In the genomic region with DNA sequence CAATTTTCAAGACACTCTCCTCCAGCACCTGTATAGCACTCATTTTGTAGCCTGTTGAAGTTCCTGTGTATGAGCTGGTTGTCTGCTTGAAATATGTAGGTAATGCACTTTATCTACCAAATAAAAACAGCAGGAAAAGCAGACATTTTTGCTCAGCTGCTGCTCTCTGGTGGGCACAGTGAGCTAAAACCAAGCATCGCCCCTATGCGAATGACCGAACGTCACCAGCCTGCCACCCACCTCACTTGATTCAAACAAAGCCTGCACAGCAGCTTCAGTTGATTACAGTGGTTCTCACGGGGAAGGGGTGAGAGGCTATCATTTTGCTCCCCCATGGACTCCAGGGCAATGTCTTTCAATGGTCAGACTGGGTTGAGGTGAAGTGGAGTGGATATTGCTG, we compare ENCODE assay signal across 12 cellular contexts.
DNase-seq lines count a peak whose midpoint lies in the region; ATAC-seq and TF ChIP-seq lines count a peak whose summit lies in the region.
"Had no signal": no experiment of that assay in that cellular context is flagged by ENCODE, and none has a peak within 500 bp of the region (broad histone marks: within the 10 kb centered on the region; RNA-seq: fewer than 3 reads in every experiment).

No MANE protein-coding gene starts in this region.

- H4K20me1 ChIP-seq in HCT116 (ENCODE audit: insufficient read depth), result no peaks in the 10 kb centered on the region
- no peaks in the 10 kb centered on the region for H4K20me1 ChIP-seq in smooth muscle cell (ENCODE audit: low read depth)

- H3K9ac ChIP-seq in HCT116 (ENCODE audit: low read length) (no peak overlapping the region), smooth muscle cell (ENCODE audit: low read depth) (no peak overlapping the region)

- CTCF ChIA-PET in HCT116 (lab: Charles Lee), result interaction anchor here (1.2 to 1.6 kb wide), 2 partner anchors 348 to 351 kb away, joined by 6 to 7 read pairs; no protein-coding TSS in a partner anchor
- CTCF ChIA-PET in activated naive CD4-positive, alpha-beta T cell treated with anti-CD3 and anti-CD28 coated beads for 36 hours (lab: Charles Lee), result no interaction called here

- no peaks in the 10 kb centered on the region for H3K27me3 ChIP-seq in HCT116 (ENCODE audit: insufficient read depth, low read length)
- H3K27me3 ChIP-seq in SJSA1 (replicated peaks), result no peaks in the 10 kb centered on the region
- H3K27me3 ChIP-seq in esophagus muscularis mucosa, result no peaks in the 10 kb centered on the region
- H3K27me3 ChIP-seq in smooth muscle cell (ENCODE audit: low read depth), result no peaks in the 10 kb centered on the region
- H3K27me3 ChIP-seq: MG63, stomach had no signal

- no peak overlapping the region for H3K4me3 ChIP-seq in HCT116 (replicated peaks in 1 of 2; ENCODE audit: low read depth in 1 of 2, low read length in 2 of 2)
- no peak overlapping the region for H3K4me3 ChIP-seq in SJSA1
- no peak overlapping the region for H3K4me3 ChIP-seq in esophagus muscularis mucosa
- H3K4me3 ChIP-seq in smooth muscle cell, result no peak overlapping the region
- H3K4me3 ChIP-seq: MG63, stomach had no signal

- H3K79me2 ChIP-seq in HCT116 (ENCODE audit: insufficient read depth, low read length) (no peaks in the 10 kb centered on the region), smooth muscle cell (ENCODE audit: low read depth) (no peaks in the 10 kb centered on the region)

- H3K4me2 ChIP-seq in HCT116 (ENCODE audit: low read length) (no peak overlapping the region), smooth muscle cell (no peak overlapping the region)

- no peaks in the 10 kb centered on the region for H3K4me1 Mint-ChIP-seq in activated naive CD4-positive, alpha-beta T cell treated with anti-CD3 and anti-CD28 coated beads for 36 hours (ENCODE audit: low read depth)

- 71% methylated on average over 5 of the region's 5 CpGs for WGBS in esophagus muscularis mucosa
- 86% methylated on average over 5 of the region's 5 CpGs for WGBS in smooth muscle cell (ENCODE audit: low lambda C conversion rate)

- H3K36me3 Mint-ChIP-seq in activated naive CD4-positive, alpha-beta T cell treated with anti-CD3 and anti-CD28 coated beads for 36 hours (ENCODE audit: low read depth), result no peaks in the 10 kb centered on the region

- H2AFZ ChIP-seq in HCT116 (ENCODE audit: low read depth, low read length, poor library complexity, severe bottlenecking) (no peak overlapping the region), smooth muscle cell (ENCODE audit: low read depth) (no peak overlapping the region)

- H3K9me3 ChIP-seq in HCT116 (ENCODE audit: control insufficient read depth in 1 of 2, insufficient read depth in 1 of 2, low read depth in 1 of 2, low read length in 2 of 2), result no peaks in the 10 kb centered on the region
- H3K9me3 ChIP-seq in SJSA1 (replicated peaks), result no peaks in the 10 kb centered on the region
- H3K9me3 ChIP-seq in esophagus muscularis mucosa, result no peaks in the 10 kb centered on the region
- no peaks in the 10 kb centered on the region for H3K9me3 ChIP-seq in smooth muscle cell (replicated peaks; ENCODE audit: low read depth)
- H3K9me3 ChIP-seq: MG63, stomach had no signal

- no peak for TF ChIP-seq EP300 in esophagus muscularis mucosa (IDR thresholded peaks at IDR 0.05)

- intact Hi-C loops in HCT116 (cut with micrococcal nuclease) (no loop called here), esophagus muscularis mucosa (cut with DNase I) (no loop called here)
- intact Hi-C loops in activated naive CD4-positive, alpha-beta T cell treated with anti-CD3 and anti-CD28 coated beads for 36 hours (cut with micrococcal nuclease), result no loop called here

- POLR2A ChIA-PET in HCT116 (lab: Charles Lee), result no interaction called here

- DNase-seq in HCT116 (ENCODE audit: low read depth, low spot score), result no peak
- peak in 1 of 2 experiments; percentile 50 for DNase-seq in SJSA1 (ENCODE audit: low read depth in 1 of 2, low spot score in 2 of 2)
- peak; percentile 53 for DNase-seq in esophagus muscularis mucosa (ENCODE audit: extremely low spot score)
- DNase-seq in smooth muscle cell (lab: John Stamatoyannopoulos, UW; ENCODE audit: unreplicated experiment), result no peak
- DNase-seq in OCI-M2 (lab: John Stamatoyannopoulos, UW; ENCODE audit: unreplicated experiment), result no peak
- DNase-seq in activated naive CD4-positive, alpha-beta T cell treated with anti-CD3 and anti-CD28 coated beads for 36 hours, result no peak
- DNase-seq: activated CD8-positive, alpha-beta T cell treated with anti-CD3 and anti-CD28 coated beads, Interleukin-2, amount 10 ng/mL, durations not matched to agents 7 days and 5 days; activated naive CD4-positive, alpha-beta T cell; MG63; stimulated activated CD4-positive, alpha-beta T cell treated with anti-CD3 and anti-CD28 coated beads, Interleukin-4, amount 100 ng/mL, for 24 hours; stomach had no signal

- H3F3A ChIP-seq in smooth muscle cell (ENCODE audit: low read depth), result peaks cover 13% of the 10 kb centered on the region

- peak; percentile 36 for TF ChIP-seq RAD21 in HCT116 (IDR thresholded peaks at IDR 0.05; ENCODE audit: low read depth)

- BruUV-seq in HCT116 (replicated peaks; lab: Mats Ljungman, UMichigan), result no TSS peak

- no peak overlapping the region for H3K27ac Mint-ChIP-seq in activated naive CD4-positive, alpha-beta T cell treated with anti-CD3 and anti-CD28 coated beads for 36 hours
- H3K27ac Mint-ChIP-seq: activated CD8-positive, alpha-beta T cell treated with anti-CD3 and anti-CD28 coated beads, Interleukin-2, amount 10 ng/mL, durations not matched to agents 7 days and 5 days had no signal

- no peaks in the 10 kb centered on the region for H3K9me3 Mint-ChIP-seq in activated naive CD4-positive, alpha-beta T cell treated with anti-CD3 and anti-CD28 coated beads for 36 hours

- ATAC-seq in HCT116 (no peak), HG03460 (IDR thresholded peaks at IDR 0.05; ENCODE audit: unreplicated experiment) (no peak)
- ATAC-seq: activated CD8-positive, alpha-beta T cell treated with anti-CD3 and anti-CD28 coated beads, Interleukin-2, amount 10 ng/mL, durations not matched to agents 7 days and 5 days had no signal

- H3K4me1 ChIP-seq in HCT116 (ENCODE audit: control insufficient read depth in 1 of 2, insufficient read depth in 2 of 2, low read length in 2 of 2) (peaks cover 0 to 5% of the 10 kb centered on the region in 2 experiments; a peak in 1 of 4 replicates), SJSA1 (replicated peaks) (peaks cover 44% of the 10 kb centered on the region), esophagus muscularis mucosa (peaks cover 13 to 54% (median 49%) of the 10 kb centered on the region in 4 donors), smooth muscle cell (ENCODE audit: low read depth) (peaks cover 14% of the 10 kb centered on the region)

- TF ChIP-seq CTCF in HCT116 (IDR thresholded peaks at IDR 0.05 in 2 of 3, conservative IDR thresholded peaks at IDR 0.05 in 1 of 3; ENCODE audit: borderline replicate concordance in 1 of 3, insufficient read depth in 1 of 3, low read depth in 2 of 3, low read length in 2 of 3) (no peak; a peak in 1 of 6 replicates), esophagus muscularis mucosa (IDR thresholded peaks at IDR 0.05) (no peak), smooth muscle cell (IDR thresholded peaks at IDR 0.05; ENCODE audit: borderline replicate concordance, insufficient read depth, poor library complexity, severe bottlenecking) (peak; percentile 6)

- H3K4me3 Mint-ChIP-seq in activated naive CD4-positive, alpha-beta T cell treated with anti-CD3 and anti-CD28 coated beads for 36 hours, result no peak overlapping the region
- H3K4me3 Mint-ChIP-seq: activated CD8-positive, alpha-beta T cell treated with anti-CD3 and anti-CD28 coated beads, Interleukin-2, amount 10 ng/mL, durations not matched to agents 7 days and 5 days had no signal

- H3K36me3 ChIP-seq in HCT116 (ENCODE audit: control insufficient read depth in 1 of 2, insufficient read depth in 2 of 2, low read length in 2 of 2), result no peaks in the 10 kb centered on the region
- H3K36me3 ChIP-seq in SJSA1, result peaks cover 5% of the 10 kb centered on the region
- H3K36me3 ChIP-seq in esophagus muscularis mucosa, result peaks cover 17 to 90% (median 39%) of the 10 kb centered on the region in 4 donors
- no peaks in the 10 kb centered on the region for H3K36me3 ChIP-seq in smooth muscle cell (ENCODE audit: low read depth)

- H3K27ac ChIP-seq in HCT116 (ENCODE audit: low read depth, low read length), result no peak overlapping the region
- peak overlapping the region; percentile 15; the same call in 1 of the 2 replicates for H3K27ac ChIP-seq in SJSA1
- peak overlapping the region in 3 of 4 donors; percentile 22 to 58 (median 27) for H3K27ac ChIP-seq in esophagus muscularis mucosa (replicated peaks in 1 of 4)
- H3K27ac ChIP-seq in smooth muscle cell (ENCODE audit: low read depth), result no peak overlapping the region
- H3K27ac ChIP-seq: stomach had no signal

- RAD21 ChIA-PET in HCT116 (lab: Charles Lee; ENCODE audit: low non-redundant PET in 1 of 2, low total read pairs in 2 of 2, uncharacterized antibody in 2 of 2, unreplicated experiment in 2 of 2), result no interaction called here

- H3K27me3 Mint-ChIP-seq in activated naive CD4-positive, alpha-beta T cell treated with anti-CD3 and anti-CD28 coated beads for 36 hours (ENCODE audit: low read depth), result peaks cover 7% of the 10 kb centered on the region

- TF ChIP-seq POLR2A in HCT116 (IDR thresholded peaks at IDR 0.05; ENCODE audit: borderline replicate concordance, extremely low read depth, insufficient read depth, insufficient read length) (no peak), esophagus muscularis mucosa (IDR thresholded peaks at IDR 0.05; ENCODE audit: low read depth) (no peak)

- no peaks in the 10 kb centered on the region for H3K9me2 ChIP-seq in HCT116 (ENCODE audit: insufficient read depth)

TF ChIP-seq in HCT116, 20 proteins besides CTCF, POLR2A, EP300 and RAD21 (continues in another document):
- no peak for TF ChIP-seq ZBTB33 (IDR thresholded peaks at IDR 0.05; ENCODE audit: extremely low read depth, insufficient replicate concordance, low read length)
- TF ChIP-seq EZH2 (IDR thresholded peaks at IDR 0.05), result no peak
- TF ChIP-seq SIN3A (IDR thresholded peaks at IDR 0.05; ENCODE audit: low read depth), result no peak

Comparison
In these comparisons a context has a peak if more than half of its experiments do, and no peak if none do; other contexts are left out.
1. H3K27ac ChIP-seq: peak in SJSA1 (single experiment) and esophagus muscularis mucosa (3 of 4); none in HCT116 (single experiment) and smooth muscle cell (single experiment).